3 cellular contexts compared by ENCODE assay signal in the genomic region with DNA sequence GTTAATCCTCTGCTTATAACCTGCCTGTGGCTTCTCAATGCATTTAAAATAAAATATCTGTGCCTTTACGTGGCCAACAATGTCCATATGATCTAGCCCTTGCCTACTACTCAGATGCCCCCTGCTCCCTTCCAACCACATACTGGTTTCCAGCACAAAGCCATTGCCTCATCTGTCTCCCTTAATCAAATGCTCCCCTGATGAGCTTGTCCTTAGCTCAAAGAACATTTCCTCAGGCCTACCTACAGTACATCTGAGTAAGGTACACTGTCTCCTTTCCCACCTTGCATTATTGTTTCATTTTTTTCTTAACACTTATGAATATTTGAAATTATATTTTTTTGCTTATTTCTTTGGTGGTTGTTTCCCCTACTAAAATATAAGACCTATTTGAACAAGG.
TF ChIP-seq lines count a peak whose summit lies in the region.

No MANE protein-coding gene starts in this region.

TF ChIP-seq in GM23338, 12 proteins besides CTCF, POLR2A, EP300 and RAD21 (continues in another document):
- TF ChIP-seq ZNF462 (CRISPR knock-in tag; IDR thresholded peaks at IDR 0.05) = no peak
- TF ChIP-seq EZH2 (IDR thresholded peaks at IDR 0.05; ENCODE audit: low read depth, unreplicated experiment) = no peak
- TF ChIP-seq POLR2AphosphoS5 (IDR thresholded peaks at IDR 0.05; ENCODE audit: low read depth) = no peak
- no peak for TF ChIP-seq EZH2phosphoT487 (IDR thresholded peaks at IDR 0.05; ENCODE audit: unreplicated experiment)

TF ChIP-seq in WTC11, 78 proteins besides CTCF, POLR2A, EP300 and RAD21 (continues in another document):
- no peak for TF ChIP-seq MYBL2 (CRISPR knock-in tag; IDR thresholded peaks at IDR 0.05)
- TF ChIP-seq ARID4B (CRISPR knock-in tag; IDR thresholded peaks at IDR 0.05; ENCODE audit: borderline replicate concordance) = no peak
- TF ChIP-seq TCF7 (CRISPR knock-in tag; IDR thresholded peaks at IDR 0.05; ENCODE audit: low read depth) = no peak
- no peak for TF ChIP-seq TEAD4 (CRISPR knock-in tag; IDR thresholded peaks at IDR 0.05)
- TF ChIP-seq E2F1 (CRISPR knock-in tag; IDR thresholded peaks at IDR 0.05) = no peak
- no peak for TF ChIP-seq TP53 (CRISPR knock-in tag; IDR thresholded peaks at IDR 0.05)
- no peak for TF ChIP-seq FOXK1 (CRISPR knock-in tag; IDR thresholded peaks at IDR 0.05)
- no peak for TF ChIP-seq ZNF219 (CRISPR knock-in tag; IDR thresholded peaks at IDR 0.05; ENCODE audit: borderline replicate concordance)
- no peak for TF ChIP-seq JUN (CRISPR knock-in tag; IDR thresholded peaks at IDR 0.05)
- TF ChIP-seq NR2C2 (CRISPR knock-in tag; IDR thresholded peaks at IDR 0.05) = no peak
- TF ChIP-seq, protein P1, sequence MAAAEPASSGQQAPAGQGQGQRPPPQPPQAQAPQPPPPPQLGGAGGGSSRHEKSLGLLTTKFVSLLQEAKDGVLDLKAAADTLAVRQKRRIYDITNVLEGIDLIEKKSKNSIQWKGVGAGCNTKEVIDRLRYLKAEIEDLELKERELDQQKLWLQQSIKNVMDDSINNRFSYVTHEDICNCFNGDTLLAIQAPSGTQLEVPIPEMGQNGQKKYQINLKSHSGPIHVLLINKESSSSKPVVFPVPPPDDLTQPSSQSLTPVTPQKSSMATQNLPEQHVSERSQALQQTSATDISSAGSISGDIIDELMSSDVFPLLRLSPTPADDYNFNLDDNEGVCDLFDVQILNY (CRISPR knock-in tag; IDR thresholded peaks at IDR 0.05) = no peak
- TF ChIP-seq, protein P2, sequence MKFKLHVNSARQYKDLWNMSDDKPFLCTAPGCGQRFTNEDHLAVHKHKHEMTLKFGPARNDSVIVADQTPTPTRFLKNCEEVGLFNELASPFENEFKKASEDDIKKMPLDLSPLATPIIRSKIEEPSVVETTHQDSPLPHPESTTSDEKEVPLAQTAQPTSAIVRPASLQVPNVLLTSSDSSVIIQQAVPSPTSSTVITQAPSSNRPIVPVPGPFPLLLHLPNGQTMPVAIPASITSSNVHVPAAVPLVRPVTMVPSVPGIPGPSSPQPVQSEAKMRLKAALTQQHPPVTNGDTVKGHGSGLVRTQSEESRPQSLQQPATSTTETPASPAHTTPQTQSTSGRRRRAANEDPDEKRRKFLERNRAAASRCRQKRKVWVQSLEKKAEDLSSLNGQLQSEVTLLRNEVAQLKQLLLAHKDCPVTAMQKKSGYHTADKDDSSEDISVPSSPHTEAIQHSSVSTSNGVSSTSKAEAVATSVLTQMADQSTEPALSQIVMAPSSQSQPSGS (CRISPR knock-in tag; IDR thresholded peaks at IDR 0.05; ENCODE audit: borderline replicate concordance, low read depth) = no peak
- TF ChIP-seq OVOL2 (CRISPR knock-in tag; IDR thresholded peaks at IDR 0.05; ENCODE audit: borderline replicate concordance) = no peak
- no peak for TF ChIP-seq AR (CRISPR knock-in tag; IDR thresholded peaks at IDR 0.05)
- no peak for TF ChIP-seq ETV6 (CRISPR knock-in tag; IDR thresholded peaks at IDR 0.05)
- TF ChIP-seq GRHL2 (CRISPR knock-in tag; IDR thresholded peaks at IDR 0.05; ENCODE audit: insufficient replicate concordance, severe bottlenecking) = no peak

TF ChIP-seq in H1, 55 proteins besides CTCF, POLR2A, EP300 and RAD21:
- TF ChIP-seq TCF12 (IDR thresholded peaks at IDR 0.05; ENCODE audit: low read depth, low read length) (no peak), HDAC2 (IDR thresholded peaks at IDR 0.05; ENCODE audit: borderline replicate concordance in 1 of 2, low read depth in 2 of 2, low read length in 2 of 2) (no peak), CBX5 (IDR thresholded peaks at IDR 0.05; ENCODE audit: low read depth, low read length) (no peak), USF2 (IDR thresholded peaks at IDR 0.05; ENCODE audit: low read length) (no peak), SP4 (IDR thresholded peaks at IDR 0.05; ENCODE audit: low read length) (no peak), RNF2 (IDR thresholded peaks at IDR 0.05; ENCODE audit: borderline replicate concordance, low read depth, low read length, missing control alignments, poor library complexity, severe bottlenecking) (no peak), KDM1A (IDR thresholded peaks at IDR 0.05; ENCODE audit: borderline replicate concordance, low read length) (no peak), RBBP5 (IDR thresholded peaks at IDR 0.05; ENCODE audit: borderline replicate concordance, low read depth, low read length) (no peak)
